In the genomic region with DNA sequence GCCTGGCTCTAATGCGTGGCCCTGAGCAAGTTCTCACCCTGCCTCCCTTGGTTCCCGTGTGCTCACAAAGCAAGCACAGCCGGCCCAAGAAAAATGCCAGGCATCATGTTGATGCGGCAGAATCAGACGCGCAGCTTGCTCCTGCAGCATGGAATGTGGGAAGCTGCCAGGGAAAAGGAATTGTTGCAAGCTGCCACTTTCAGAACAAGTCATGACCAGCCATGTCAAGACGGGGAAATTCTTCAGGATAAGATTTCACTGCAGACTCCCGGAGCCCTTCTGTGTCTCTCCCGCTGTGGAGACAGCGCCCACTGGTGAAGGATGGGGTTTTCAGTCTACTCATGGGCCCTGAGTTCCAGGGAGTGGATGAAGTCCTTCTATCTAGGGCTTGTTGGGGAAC, we compare ENCODE assay signal across 16 cellular contexts. TPM values are rescaled to one million over a fixed set of nuclear protein-coding genes. Genes with fewer than 3 reads are reported as not detected.
DNase-seq lines count a peak whose midpoint lies in the region; ATAC-seq and TF ChIP-seq lines count a peak whose summit lies in the region.
"Had no signal": no experiment of that assay in that cellular context is flagged by ENCODE, and none has a peak within 500 bp of the region (broad histone marks: within the 10 kb centered on the region; RNA-seq: fewer than 3 reads in every experiment).

No MANE protein-coding gene starts in this region.

- H3K4me3 ChIP-seq in WERI-Rb-1 (ENCODE audit: low read depth, low read length) (no peak overlapping the region), heart right ventricle (peak overlapping the region in 1 of 10 donors; percentile 3), colonic mucosa (no peak overlapping the region)

- H3K9me3 ChIP-seq in WERI-Rb-1 (ENCODE audit: severe bottlenecking): no peaks in the 10 kb centered on the region
- H3K9me3 ChIP-seq in heart right ventricle: no peaks in the 10 kb centered on the region
- H3K9me3 ChIP-seq in colonic mucosa: no peaks in the 10 kb centered on the region

- peaks cover 5% of the 10 kb centered on the region for H3K36me3 Mint-ChIP-seq in progenitor cell of endocrine pancreas (ENCODE audit: insufficient read depth)
- H3K36me3 Mint-ChIP-seq in activated T-cell treated with anti-CD3 and anti-CD28 coated beads, Interleukin-2, amount 50 U/mL, for 72 hours (ENCODE audit: insufficient read depth in 2 of 2): no peaks in the 10 kb centered on the region
- H3K36me3 Mint-ChIP-seq: activated naive CD4-positive, alpha-beta T cell treated with anti-CD3 and anti-CD28 coated beads, Interleukin-2, amount 50 U/mL, for 24 hours; naive thymus-derived CD4-positive, alpha-beta T cell had no signal

- peak overlapping the region; percentile 92 for H3K27ac Mint-ChIP-seq in progenitor cell of endocrine pancreas
- H3K27ac Mint-ChIP-seq in activated T-cell treated with anti-CD3 and anti-CD28 coated beads, Interleukin-2, amount 50 U/mL, for 72 hours: no peak overlapping the region
- H3K27ac Mint-ChIP-seq: activated CD8-positive, alpha-beta T cell treated with anti-CD3 and anti-CD28 coated beads, Interleukin-2, amount 10 ng/mL, durations not matched to agents 7 days and 5 days; activated naive CD4-positive, alpha-beta T cell treated with anti-CD3 and anti-CD28 coated beads, Interleukin-2, amount 50 U/mL, for 24 hours; naive thymus-derived CD4-positive, alpha-beta T cell; T-helper 2 cell treated with Interferon-gamma antibody and Interleukin-4, amounts not matched to agents 5 μg/mL and 100 μg/mL, for 36 hours had no signal

- no peak overlapping the region for H3K9ac ChIP-seq in colonic mucosa (ENCODE audit: low read depth in 2 of 2, low read length in 2 of 2)

- DNase-seq in G401 (ENCODE audit: low spot score) (peak; percentile 27), WERI-Rb-1 (no peak), heart right ventricle (no peak), progenitor cell of endocrine pancreas (ENCODE audit: low spot score, unreplicated experiment) (no peak), colonic mucosa (no peak)
- no peak for DNase-seq in activated T-cell treated with anti-CD3 and anti-CD28 coated beads, Interleukin-2, amount 50 U/mL, for 72 hours
- DNase-seq: activated CD8-positive, alpha-beta T cell treated with anti-CD3 and anti-CD28 coated beads, Interleukin-2, amount 10 ng/mL, durations not matched to agents 7 days and 5 days; GOT3; IMR-90; naive thymus-derived CD4-positive, alpha-beta T cell; NCI-H1930; stimulated activated CD4-positive, alpha-beta T cell treated with anti-CD3 and anti-CD28 coated beads, Interleukin-15, amount 100 ng/mL, for 24 hours had no signal

- no peaks in the 10 kb centered on the region for H3K27me3 ChIP-seq in WERI-Rb-1 (ENCODE audit: insufficient read depth, low read depth, severe bottlenecking)
- H3K27me3 ChIP-seq in heart right ventricle: peaks cover 12 to 44% (median 23%) of the 10 kb centered on the region in 7 donors
- H3K27me3 ChIP-seq in colonic mucosa: peaks cover 5% of the 10 kb centered on the region

- ATAC-seq in heart right ventricle: peak in 5 of 8 donors; percentile 46 to 67 (median 63)
- no peak for ATAC-seq in GM21528 (IDR thresholded peaks at IDR 0.05; ENCODE audit: low FRiP score, unreplicated experiment)
- ATAC-seq in GM18873 (IDR thresholded peaks at IDR 0.05; ENCODE audit: low FRiP score, unreplicated experiment): no peak
- no peak for ATAC-seq in activated T-cell treated with anti-CD3 and anti-CD28 coated beads, Interleukin-2, amount 50 U/mL, for 72 hours (replicated peaks in 1 of 2)
- ATAC-seq: activated CD8-positive, alpha-beta T cell treated with anti-CD3 and anti-CD28 coated beads, Interleukin-2, amount 10 ng/mL, durations not matched to agents 7 days and 5 days; naive thymus-derived CD4-positive, alpha-beta T cell had no signal

- H3K27me3 Mint-ChIP-seq in progenitor cell of endocrine pancreas: no peaks in the 10 kb centered on the region
- peaks cover 16% of the 10 kb centered on the region for H3K27me3 Mint-ChIP-seq in activated T-cell treated with anti-CD3 and anti-CD28 coated beads, Interleukin-2, amount 50 U/mL, for 72 hours (ENCODE audit: low read depth)

- peak; percentile 26 for TF ChIP-seq CTCF in WERI-Rb-1 (IDR thresholded peaks at IDR 0.05; ENCODE audit: low read depth, low read length)
- peak in 7 of 9 donors; percentile 11 to 41 (median 32) for TF ChIP-seq CTCF in heart right ventricle (IDR thresholded peaks at IDR 0.05)
- no peak for TF ChIP-seq CTCF in progenitor cell of endocrine pancreas (IDR thresholded peaks at IDR 0.05; ENCODE audit: unreplicated experiment)
- TF ChIP-seq CTCF in colonic mucosa (IDR thresholded peaks at IDR 0.05): no peak

- in situ Hi-C loops in G401 (cut with HindIII; ENCODE audit: low sequenced_read_pairs): no loop called here

- intact Hi-C loops in heart right ventricle (cut with DNase I): no loop called here
- intact Hi-C loops in colonic mucosa (cut with DNase I): no loop called here

- H3K4me1 Mint-ChIP-seq in progenitor cell of endocrine pancreas (ENCODE audit: low read depth): peaks cover 52% of the 10 kb centered on the region
- H3K4me1 Mint-ChIP-seq in activated T-cell treated with anti-CD3 and anti-CD28 coated beads, Interleukin-2, amount 50 U/mL, for 72 hours (ENCODE audit: low read depth): no peaks in the 10 kb centered on the region
- H3K4me1 Mint-ChIP-seq: activated naive CD4-positive, alpha-beta T cell treated with anti-CD3 and anti-CD28 coated beads, Interleukin-2, amount 50 U/mL, for 24 hours had no signal

- no peaks in the 10 kb centered on the region for H3K9me3 Mint-ChIP-seq in progenitor cell of endocrine pancreas (ENCODE audit: low read depth)
- H3K9me3 Mint-ChIP-seq in activated T-cell treated with anti-CD3 and anti-CD28 coated beads, Interleukin-2, amount 50 U/mL, for 72 hours: no peaks in the 10 kb centered on the region
- H3K9me3 Mint-ChIP-seq: activated naive CD4-positive, alpha-beta T cell treated with anti-CD3 and anti-CD28 coated beads, Interleukin-2, amount 50 U/mL, for 24 hours; T-helper 2 cell treated with Interferon-gamma antibody and Interleukin-4, amounts not matched to agents 5 μg/mL and 100 μg/mL, for 36 hours had no signal

- peaks cover 0 to 9% (median 0%) of the 10 kb centered on the region in 9 donors for H3K4me1 ChIP-seq in heart right ventricle
- peaks cover 3% of the 10 kb centered on the region for H3K4me1 ChIP-seq in colonic mucosa

- WGBS in heart right ventricle, 2 donors: 43 to 45% methylated on average over 10 of the region's 10 CpGs

- H3K36me3 ChIP-seq in WERI-Rb-1 (no peaks in the 10 kb centered on the region), heart right ventricle (no peaks in the 10 kb centered on the region), colonic mucosa (no peaks in the 10 kb centered on the region)

- peak overlapping the region; percentile 67 for H3K4me3 Mint-ChIP-seq in progenitor cell of endocrine pancreas (ENCODE audit: low read depth)
- no peak overlapping the region for H3K4me3 Mint-ChIP-seq in activated T-cell treated with anti-CD3 and anti-CD28 coated beads, Interleukin-2, amount 50 U/mL, for 72 hours
- H3K4me3 Mint-ChIP-seq: activated CD8-positive, alpha-beta T cell treated with anti-CD3 and anti-CD28 coated beads, Interleukin-2, amount 10 ng/mL, durations not matched to agents 7 days and 5 days; activated naive CD4-positive, alpha-beta T cell treated with anti-CD3 and anti-CD28 coated beads, Interleukin-2, amount 50 U/mL, for 24 hours; naive thymus-derived CD4-positive, alpha-beta T cell; T-helper 2 cell treated with Interferon-gamma antibody and Interleukin-4, amounts not matched to agents 5 μg/mL and 100 μg/mL, for 36 hours had no signal

- H3K27ac ChIP-seq in WERI-Rb-1 (no peak overlapping the region), heart right ventricle (no peak overlapping the region), colonic mucosa (no peak overlapping the region)

RNA-seq across cellular contexts. Expression of gene DACT2, which starts 4.6 kb away (rescaled TPM):
- total RNA-seq in G401 (2014; rRNA removed; shearing (Covaris generic)): not detected in 2 replicates
- 1 to 10 TPM in 2 of 10 donors, under 1 TPM in 8; 0.09 to 1.5 (median 0.66) TPM for total RNA-seq in heart right ventricle
- under 1 TPM; 0.29 to 0.38 TPM for polyA plus RNA-seq in heart right ventricle
- 30.5 and 33.2 TPM in 2 replicates for total RNA-seq in progenitor cell of endocrine pancreas
- total RNA-seq in activated T-cell treated with anti-CD3 and anti-CD28 coated beads, Interleukin-2, amount 50 U/mL, for 72 hours: 1 to 10 TPM in 1 of 2 donors, under 1 TPM in 1; 0.14 to 1.3 TPM
- 1 to 10 TPM; 2.0 TPM for total RNA-seq in colonic mucosa
- total RNA-seq: activated CD8-positive, alpha-beta T cell treated with anti-CD3 and anti-CD28 coated beads, Interleukin-2, amount 10 ng/mL, durations not matched to agents 7 days and 5 days; IMR-90 had no signal
- polyA plus RNA-seq: IMR-90; naive thymus-derived CD4-positive, alpha-beta T cell had no signal

Comparison
In these comparisons a context has a peak if more than half of its experiments do, and no peak if none do; other contexts are left out.
1. CTCF ChIP-seq: peak in WERI-Rb-1 (single experiment) and heart right ventricle (7 of 9); none in progenitor cell of endocrine pancreas (single experiment) and colonic mucosa (single experiment).
2. ATAC-seq: peak in heart right ventricle (5 of 8); none in GM21528 (single experiment), GM18873 (single experiment) and activated T-cell treated with anti-CD3 and anti-CD28 coated beads, Interleukin-2, amount 50 U/mL, for 72 hours (0 of 2).
3. RNA of gene DACT2, which starts 4.6 kb away (total RNA-seq): 30.5 to 33.2 TPM in progenitor cell of endocrine pancreas; 2.0 TPM in colonic mucosa, 0.14 to 1.3 TPM in activated T-cell treated with anti-CD3 and anti-CD28 coated beads, Interleukin-2, amount 50 U/mL, for 72 hours, 0.09 to 1.5 TPM in heart right ventricle and not detected in G401; every median in the first group is over 10 times any median in the second.